1 cellular context compared by ENCODE assay signal in the genomic region with DNA sequence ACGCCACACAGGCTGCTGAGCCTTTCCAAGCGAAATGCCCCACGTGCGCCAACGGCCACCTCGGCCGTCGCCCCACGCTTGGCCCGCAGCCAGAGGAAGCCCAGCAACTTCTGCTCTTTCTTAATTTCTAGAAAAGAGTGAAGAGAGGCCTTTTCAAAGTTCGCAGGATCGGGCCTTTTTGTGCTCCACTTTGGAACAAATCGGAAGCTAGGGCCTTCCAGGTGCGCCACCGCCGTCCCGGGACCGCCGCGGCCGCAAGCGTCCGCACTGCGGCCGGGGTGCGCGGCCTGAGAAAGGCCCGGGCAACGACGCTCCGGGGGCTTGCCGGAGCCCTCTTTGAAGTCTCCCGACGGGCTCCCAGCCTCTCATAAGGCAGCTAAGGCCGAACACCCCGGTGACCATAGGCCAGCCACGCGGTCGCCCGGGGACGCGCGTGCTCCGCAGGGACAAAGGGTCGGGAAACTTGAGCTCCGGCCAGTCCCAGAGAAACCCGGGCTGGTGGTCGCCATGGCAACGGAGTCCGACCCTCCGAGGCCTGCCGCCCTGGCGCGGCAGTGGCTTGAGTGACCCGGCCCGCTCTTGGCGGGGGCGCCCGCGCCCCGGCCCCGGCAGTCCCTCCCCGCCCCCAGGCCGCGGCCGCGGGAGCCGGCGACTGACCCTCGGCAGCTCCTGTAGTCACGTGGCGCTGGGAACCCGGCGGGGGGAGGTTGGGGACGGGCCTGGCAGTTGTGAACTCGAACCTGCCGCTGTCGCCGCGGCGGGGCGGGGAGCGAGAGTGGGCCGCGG.
TF ChIP-seq lines count a peak whose summit lies in the region.

A gene (plus strand): TSS at position 725 of the 786 bp plus-strand sequence. CDS start 890 bp downstream, outside the sequence.

TF ChIP-seq in HepG2, 621 proteins besides CTCF, POLR2A, EP300 and RAD21 (continued from another document and continues in another):
- TF ChIP-seq, protein P1, sequence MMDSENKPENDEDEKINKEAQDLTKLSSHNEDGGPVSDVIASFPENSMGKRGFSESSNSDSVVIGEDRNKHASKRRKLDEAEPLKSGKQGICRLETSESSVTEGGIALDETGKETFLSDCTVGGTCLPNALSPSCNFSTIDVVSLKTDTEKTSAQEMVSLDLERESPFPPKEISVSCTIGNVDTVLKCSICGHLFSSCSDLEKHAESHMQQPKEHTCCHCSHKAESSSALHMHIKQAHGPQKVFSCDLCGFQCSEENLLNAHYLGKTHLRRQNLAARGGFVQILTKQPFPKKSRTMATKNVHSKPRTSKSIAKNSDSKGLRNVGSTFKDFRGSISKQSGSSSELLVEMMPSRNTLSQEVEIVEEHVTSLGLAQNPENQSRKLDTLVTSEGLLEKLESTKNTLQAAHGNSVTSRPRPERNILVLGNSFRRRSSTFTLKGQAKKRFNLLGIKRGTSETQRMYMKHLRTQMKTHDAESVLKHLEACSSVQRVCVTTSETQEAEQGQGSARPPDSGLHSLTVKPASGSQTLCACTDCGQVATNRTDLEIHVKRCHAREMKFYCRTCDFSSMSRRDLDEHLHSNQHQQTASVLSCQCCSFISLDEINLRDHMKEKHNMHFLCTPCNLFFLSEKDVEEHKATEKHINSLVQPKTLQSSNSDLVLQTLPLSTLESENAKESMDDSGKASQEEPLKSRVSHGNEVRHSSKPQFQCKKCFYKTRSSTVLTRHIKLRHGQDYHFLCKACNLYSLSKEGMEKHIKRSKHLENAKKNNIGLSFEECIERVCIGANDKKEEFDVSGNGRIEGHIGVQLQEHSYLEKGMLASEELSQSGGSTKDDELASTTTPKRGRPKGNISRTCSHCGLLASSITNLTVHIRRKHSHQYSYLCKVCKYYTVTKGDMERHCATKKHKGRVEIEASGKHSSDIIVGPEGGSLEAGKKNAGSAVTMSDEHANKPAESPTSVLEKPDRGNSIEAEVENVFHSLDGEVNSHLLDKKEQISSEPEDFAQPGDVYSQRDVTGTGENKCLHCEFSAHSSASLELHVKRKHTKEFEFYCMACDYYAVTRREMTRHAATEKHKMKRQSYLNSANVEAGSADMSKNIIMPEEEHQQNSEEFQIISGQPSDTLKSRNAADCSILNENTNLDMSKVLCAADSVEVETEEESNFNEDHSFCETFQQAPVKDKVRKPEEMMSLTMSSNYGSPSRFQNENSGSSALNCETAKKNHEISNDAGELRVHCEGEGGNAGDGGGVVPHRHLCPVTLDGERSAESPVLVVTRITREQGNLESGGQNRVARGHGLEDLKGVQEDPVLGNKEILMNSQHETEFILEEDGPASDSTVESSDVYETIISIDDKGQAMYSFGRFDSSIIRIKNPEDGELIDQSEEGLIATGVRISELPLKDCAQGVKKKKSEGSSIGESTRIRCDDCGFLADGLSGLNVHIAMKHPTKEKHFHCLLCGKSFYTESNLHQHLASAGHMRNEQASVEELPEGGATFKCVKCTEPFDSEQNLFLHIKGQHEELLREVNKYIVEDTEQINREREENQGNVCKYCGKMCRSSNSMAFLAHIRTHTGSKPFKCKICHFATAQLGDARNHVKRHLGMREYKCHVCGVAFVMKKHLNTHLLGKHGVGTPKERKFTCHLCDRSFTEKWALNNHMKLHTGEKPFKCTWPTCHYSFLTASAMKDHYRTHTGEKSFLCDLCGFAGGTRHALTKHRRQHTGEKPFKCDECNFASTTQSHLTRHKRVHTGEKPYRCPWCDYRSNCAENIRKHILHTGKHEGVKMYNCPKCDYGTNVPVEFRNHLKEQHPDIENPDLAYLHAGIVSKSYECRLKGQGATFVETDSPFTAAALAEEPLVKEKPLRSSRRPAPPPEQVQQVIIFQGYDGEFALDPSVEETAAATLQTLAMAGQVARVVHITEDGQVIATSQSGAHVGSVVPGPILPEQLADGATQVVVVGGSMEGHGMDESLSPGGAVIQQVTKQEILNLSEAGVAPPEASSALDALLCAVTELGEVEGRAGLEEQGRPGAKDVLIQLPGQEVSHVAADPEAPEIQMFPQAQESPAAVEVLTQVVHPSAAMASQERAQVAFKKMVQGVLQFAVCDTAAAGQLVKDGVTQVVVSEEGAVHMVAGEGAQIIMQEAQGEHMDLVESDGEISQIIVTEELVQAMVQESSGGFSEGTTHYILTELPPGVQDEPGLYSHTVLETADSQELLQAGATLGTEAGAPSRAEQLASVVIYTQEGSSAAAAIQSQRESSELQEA (CRISPR knock-in tag; IDR thresholded peaks at IDR 0.05; ENCODE audit: not compliant biosample characterization), result peak; percentile 80
- TF ChIP-seq ZNF354B (CRISPR knock-in tag; IDR thresholded peaks at IDR 0.05) (0 out of 2 replicates have a peak, but pooled peaks have one; percentile 36), NPAS2 (CRISPR knock-in tag; IDR thresholded peaks at IDR 0.05; ENCODE audit: borderline replicate concordance) (no peak), MIER3 (CRISPR knock-in tag; IDR thresholded peaks at IDR 0.05; ENCODE audit: borderline replicate concordance) (peak; percentile 38; the same call in 1 of the 2 replicates), FOXA1 (IDR thresholded peaks at IDR 0.05) (no peak), FOXA1 (CRISPR knock-in tag; IDR thresholded peaks at IDR 0.05) (0 out of 2 replicates have a peak, but pooled peaks have one; percentile 6), SMARCC2 (IDR thresholded peaks at IDR 0.05) (no peak), ZNF577 (CRISPR knock-in tag; IDR thresholded peaks at IDR 0.05; ENCODE audit: borderline replicate concordance, low read depth) (no peak; the same call in 1 of the 2 replicates), HNRNPLL (IDR thresholded peaks at IDR 0.05; ENCODE audit: low read depth, low read length, poor library complexity, severe bottlenecking) (peak; percentile 98), IKZF1 (IDR thresholded peaks at IDR 0.05) (no peak), RNF2 (conservative IDR thresholded peaks at IDR 0.05; ENCODE audit: low read depth) (peak; percentile 96), CCAR2 (optimal IDR thresholded peaks at IDR 0.05; ENCODE audit: low read depth, low read length) (no peak), RFX5 (IDR thresholded peaks at IDR 0.05; ENCODE audit: low read depth, low read length) (peak; percentile 32; the same call in 1 of the 2 replicates), ZNF724P (CRISPR knock-in tag; IDR thresholded peaks at IDR 0.05; ENCODE audit: borderline replicate concordance) (peak; percentile 71; the same call in 1 of the 2 replicates), PRMT3 (CRISPR knock-in tag; IDR thresholded peaks at IDR 0.05; ENCODE audit: borderline replicate concordance, low read depth) (no peak), ZNF780A (CRISPR knock-in tag; IDR thresholded peaks at IDR 0.05) (no peak), ZNF550 (CRISPR knock-in tag; IDR thresholded peaks at IDR 0.05; ENCODE audit: borderline replicate concordance) (no peak), LCORL (IDR thresholded peaks at IDR 0.05) (no peak), LCORL (CRISPR knock-in tag; IDR thresholded peaks at IDR 0.05) (peak; percentile 76; the same call in 1 of the 2 replicates), ZBTB7A (CRISPR knock-in tag; IDR thresholded peaks at IDR 0.05) (peak; percentile 84), ZNF383 (CRISPR knock-in tag; IDR thresholded peaks at IDR 0.05; ENCODE audit: borderline replicate concordance) (no peak), ZSCAN9 (CRISPR knock-in tag; IDR thresholded peaks at IDR 0.05; ENCODE audit: borderline replicate concordance) (peak; percentile 29; the same call in 1 of the 2 replicates), TARDBP (CRISPR knock-in tag; IDR thresholded peaks at IDR 0.05) (no peak), TAF1 (CRISPR knock-in tag; IDR thresholded peaks at IDR 0.05) (peak; percentile 64), ZZZ3 (CRISPR knock-in tag; IDR thresholded peaks at IDR 0.05; ENCODE audit: borderline replicate concordance) (peak; percentile 15; the same call in 1 of the 2 replicates), ZNF33A (CRISPR knock-in tag; IDR thresholded peaks at IDR 0.05; ENCODE audit: borderline replicate concordance) (no peak), HNF4A (CRISPR knock-in tag; IDR thresholded peaks at IDR 0.05) (peak; percentile 35; the same call in 1 of the 2 replicates), MEF2D (CRISPR knock-in tag; IDR thresholded peaks at IDR 0.05) (no peak; the same call in 1 of the 2 replicates), ZNF589 (CRISPR knock-in tag; conservative IDR thresholded peaks at IDR 0.05) (peak; percentile 45; the same call in 1 of the 2 replicates), KDM4B (CRISPR knock-in tag; IDR thresholded peaks at IDR 0.05) (no peak), ARNTL (CRISPR knock-in tag; IDR thresholded peaks at IDR 0.05) (peak; percentile 81), ZNF7 (CRISPR knock-in tag; IDR thresholded peaks at IDR 0.05) (no peak), REL (CRISPR knock-in tag; conservative IDR thresholded peaks at IDR 0.05) (no peak; the same call in 1 of the 2 replicates)
- TF ChIP-seq, protein P2, sequence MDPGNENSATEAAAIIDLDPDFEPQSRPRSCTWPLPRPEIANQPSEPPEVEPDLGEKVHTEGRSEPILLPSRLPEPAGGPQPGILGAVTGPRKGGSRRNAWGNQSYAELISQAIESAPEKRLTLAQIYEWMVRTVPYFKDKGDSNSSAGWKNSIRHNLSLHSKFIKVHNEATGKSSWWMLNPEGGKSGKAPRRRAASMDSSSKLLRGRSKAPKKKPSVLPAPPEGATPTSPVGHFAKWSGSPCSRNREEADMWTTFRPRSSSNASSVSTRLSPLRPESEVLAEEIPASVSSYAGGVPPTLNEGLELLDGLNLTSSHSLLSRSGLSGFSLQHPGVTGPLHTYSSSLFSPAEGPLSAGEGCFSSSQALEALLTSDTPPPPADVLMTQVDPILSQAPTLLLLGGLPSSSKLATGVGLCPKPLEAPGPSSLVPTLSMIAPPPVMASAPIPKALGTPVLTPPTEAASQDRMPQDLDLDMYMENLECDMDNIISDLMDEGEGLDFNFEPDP (CRISPR knock-in tag; conservative IDR thresholded peaks at IDR 0.05), result 0 out of 2 replicates have a peak, but pooled peaks have one; percentile 81
- TF ChIP-seq, protein P3, sequence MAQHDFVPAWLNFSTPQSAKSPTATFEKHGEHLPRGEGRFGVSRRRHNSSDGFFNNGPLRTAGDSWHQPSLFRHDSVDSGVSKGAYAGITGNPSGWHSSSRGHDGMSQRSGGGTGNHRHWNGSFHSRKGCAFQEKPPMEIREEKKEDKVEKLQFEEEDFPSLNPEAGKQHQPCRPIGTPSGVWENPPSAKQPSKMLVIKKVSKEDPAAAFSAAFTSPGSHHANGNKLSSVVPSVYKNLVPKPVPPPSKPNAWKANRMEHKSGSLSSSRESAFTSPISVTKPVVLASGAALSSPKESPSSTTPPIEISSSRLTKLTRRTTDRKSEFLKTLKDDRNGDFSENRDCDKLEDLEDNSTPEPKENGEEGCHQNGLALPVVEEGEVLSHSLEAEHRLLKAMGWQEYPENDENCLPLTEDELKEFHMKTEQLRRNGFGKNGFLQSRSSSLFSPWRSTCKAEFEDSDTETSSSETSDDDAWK (CRISPR knock-in tag; IDR thresholded peaks at IDR 0.05), result no peak
- TF ChIP-seq, protein P4, sequence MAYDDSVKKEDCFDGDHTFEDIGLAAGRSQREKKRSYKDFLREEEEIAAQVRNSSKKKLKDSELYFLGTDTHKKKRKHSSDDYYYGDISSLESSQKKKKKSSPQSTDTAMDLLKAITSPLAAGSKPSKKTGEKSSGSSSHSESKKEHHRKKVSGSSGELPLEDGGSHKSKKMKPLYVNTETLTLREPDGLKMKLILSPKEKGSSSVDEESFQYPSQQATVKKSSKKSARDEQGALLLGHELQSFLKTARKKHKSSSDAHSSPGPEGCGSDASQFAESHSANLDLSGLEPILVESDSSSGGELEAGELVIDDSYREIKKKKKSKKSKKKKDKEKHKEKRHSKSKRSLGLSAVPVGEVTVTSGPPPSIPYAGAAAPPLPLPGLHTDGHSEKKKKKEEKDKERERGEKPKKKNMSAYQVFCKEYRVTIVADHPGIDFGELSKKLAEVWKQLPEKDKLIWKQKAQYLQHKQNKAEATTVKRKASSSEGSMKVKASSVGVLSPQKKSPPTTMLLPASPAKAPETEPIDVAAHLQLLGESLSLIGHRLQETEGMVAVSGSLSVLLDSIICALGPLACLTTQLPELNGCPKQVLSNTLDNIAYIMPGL (CRISPR knock-in tag; IDR thresholded peaks at IDR 0.05; ENCODE audit: borderline replicate concordance in 1 of 2, low read depth in 1 of 2), result peak; percentile 46 to 48; a peak in 2 of 4 replicates
- TF ChIP-seq, protein P5, sequence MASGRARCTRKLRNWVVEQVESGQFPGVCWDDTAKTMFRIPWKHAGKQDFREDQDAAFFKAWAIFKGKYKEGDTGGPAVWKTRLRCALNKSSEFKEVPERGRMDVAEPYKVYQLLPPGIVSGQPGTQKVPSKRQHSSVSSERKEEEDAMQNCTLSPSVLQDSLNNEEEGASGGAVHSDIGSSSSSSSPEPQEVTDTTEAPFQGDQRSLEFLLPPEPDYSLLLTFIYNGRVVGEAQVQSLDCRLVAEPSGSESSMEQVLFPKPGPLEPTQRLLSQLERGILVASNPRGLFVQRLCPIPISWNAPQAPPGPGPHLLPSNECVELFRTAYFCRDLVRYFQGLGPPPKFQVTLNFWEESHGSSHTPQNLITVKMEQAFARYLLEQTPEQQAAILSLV (CRISPR knock-in tag; IDR thresholded peaks at IDR 0.05; ENCODE audit: borderline replicate concordance), result no peak; the same call in 1 of the 2 replicates
- TF ChIP-seq, protein P6, sequence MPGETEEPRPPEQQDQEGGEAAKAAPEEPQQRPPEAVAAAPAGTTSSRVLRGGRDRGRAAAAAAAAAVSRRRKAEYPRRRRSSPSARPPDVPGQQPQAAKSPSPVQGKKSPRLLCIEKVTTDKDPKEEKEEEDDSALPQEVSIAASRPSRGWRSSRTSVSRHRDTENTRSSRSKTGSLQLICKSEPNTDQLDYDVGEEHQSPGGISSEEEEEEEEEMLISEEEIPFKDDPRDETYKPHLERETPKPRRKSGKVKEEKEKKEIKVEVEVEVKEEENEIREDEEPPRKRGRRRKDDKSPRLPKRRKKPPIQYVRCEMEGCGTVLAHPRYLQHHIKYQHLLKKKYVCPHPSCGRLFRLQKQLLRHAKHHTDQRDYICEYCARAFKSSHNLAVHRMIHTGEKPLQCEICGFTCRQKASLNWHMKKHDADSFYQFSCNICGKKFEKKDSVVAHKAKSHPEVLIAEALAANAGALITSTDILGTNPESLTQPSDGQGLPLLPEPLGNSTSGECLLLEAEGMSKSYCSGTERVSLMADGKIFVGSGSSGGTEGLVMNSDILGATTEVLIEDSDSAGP (CRISPR knock-in tag; IDR thresholded peaks at IDR 0.05; ENCODE audit: borderline replicate concordance), result peak; percentile 54
- TF ChIP-seq, protein P7, sequence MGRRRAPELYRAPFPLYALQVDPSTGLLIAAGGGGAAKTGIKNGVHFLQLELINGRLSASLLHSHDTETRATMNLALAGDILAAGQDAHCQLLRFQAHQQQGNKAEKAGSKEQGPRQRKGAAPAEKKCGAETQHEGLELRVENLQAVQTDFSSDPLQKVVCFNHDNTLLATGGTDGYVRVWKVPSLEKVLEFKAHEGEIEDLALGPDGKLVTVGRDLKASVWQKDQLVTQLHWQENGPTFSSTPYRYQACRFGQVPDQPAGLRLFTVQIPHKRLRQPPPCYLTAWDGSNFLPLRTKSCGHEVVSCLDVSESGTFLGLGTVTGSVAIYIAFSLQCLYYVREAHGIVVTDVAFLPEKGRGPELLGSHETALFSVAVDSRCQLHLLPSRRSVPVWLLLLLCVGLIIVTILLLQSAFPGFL (CRISPR knock-in tag; IDR thresholded peaks at IDR 0.05), result no peak
- TF ChIP-seq, protein P8, sequence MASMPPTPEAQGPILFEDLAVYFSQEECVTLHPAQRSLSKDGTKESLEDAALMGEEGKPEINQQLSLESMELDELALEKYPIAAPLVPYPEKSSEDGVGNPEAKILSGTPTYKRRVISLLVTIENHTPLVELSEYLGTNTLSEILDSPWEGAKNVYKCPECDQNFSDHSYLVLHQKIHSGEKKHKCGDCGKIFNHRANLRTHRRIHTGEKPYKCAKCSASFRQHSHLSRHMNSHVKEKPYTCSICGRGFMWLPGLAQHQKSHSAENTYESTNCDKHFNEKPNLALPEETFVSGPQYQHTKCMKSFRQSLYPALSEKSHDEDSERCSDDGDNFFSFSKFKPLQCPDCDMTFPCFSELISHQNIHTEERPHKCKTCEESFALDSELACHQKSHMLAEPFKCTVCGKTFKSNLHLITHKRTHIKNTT (CRISPR knock-in tag; IDR thresholded peaks at IDR 0.05), result no peak
